ENCODE assay signal across 8 cellular contexts in genomic region chr7:74026406-74027123, GRCh38. TPM values are rescaled to one million over a fixed set of nuclear protein-coding genes. Genes with fewer than 3 reads are reported as not detected.
DNase-seq lines count a peak whose midpoint lies in the region; ATAC-seq and TF ChIP-seq lines count a peak whose summit lies in the region.

No MANE protein-coding gene starts in this region.

- H3K9me3 ChIP-seq in parathyroid adenoma (ENCODE audit: control insufficient read depth, low read length) = no peaks in the 10 kb centered on the region
- H3K9me3 ChIP-seq in thyroid gland = no peaks in the 10 kb centered on the region

- H3K4me3 Mint-ChIP-seq in activated naive CD4-positive, alpha-beta T cell treated with anti-CD3 and anti-CD28 coated beads, Interleukin-2, amount 10 ng/mL, durations not matched to agents 7 days and 5 days = no peak overlapping the region

- no peak overlapping the region for H3K9ac ChIP-seq in parathyroid adenoma

- no peaks in the 10 kb centered on the region for H3K9me3 Mint-ChIP-seq in activated naive CD4-positive, alpha-beta T cell treated with anti-CD3 and anti-CD28 coated beads, Interleukin-2, amount 10 ng/mL, durations not matched to agents 7 days and 5 days

- H3K27me3 Mint-ChIP-seq in activated naive CD4-positive, alpha-beta T cell treated with anti-CD3 and anti-CD28 coated beads, Interleukin-2, amount 10 ng/mL, durations not matched to agents 7 days and 5 days = peaks cover 80% of the 10 kb centered on the region

- H3K4me1 Mint-ChIP-seq in activated naive CD4-positive, alpha-beta T cell treated with anti-CD3 and anti-CD28 coated beads, Interleukin-2, amount 10 ng/mL, durations not matched to agents 7 days and 5 days = peaks cover 3% of the 10 kb centered on the region

- H3K27ac Mint-ChIP-seq in activated naive CD4-positive, alpha-beta T cell treated with anti-CD3 and anti-CD28 coated beads, Interleukin-2, amount 10 ng/mL, durations not matched to agents 7 days and 5 days = no peak overlapping the region

- 19% methylated on average over 13 to 14 of the region's 14 CpGs for WGBS in thyroid gland, 2 donors

- H3K36me3 ChIP-seq in parathyroid adenoma (ENCODE audit: control insufficient read depth, insufficient read depth, low read length) (no peaks in the 10 kb centered on the region), thyroid gland (no peaks in the 10 kb centered on the region)

- TF ChIP-seq CTCF in HL-60 (IDR thresholded peaks at IDR 0.05; ENCODE audit: insufficient read depth, low read length) (peak; percentile 82), parathyroid adenoma (IDR thresholded peaks at IDR 0.05) (peak; percentile 91), thyroid gland (IDR thresholded peaks at IDR 0.05) (peak; percentile 77 to 98 (median 82))

- H3K27ac ChIP-seq in HL-60 (replicated peaks) (no peak overlapping the region), parathyroid adenoma (no peak overlapping the region), thyroid gland (peak overlapping the region in 2 of 3 donors; percentile 50 to 68)

- H3K4me1 ChIP-seq in parathyroid adenoma = no peaks in the 10 kb centered on the region
- H3K4me1 ChIP-seq in thyroid gland = peaks cover 11 to 36% of the 10 kb centered on the region in 2 donors

- intact Hi-C loops in thyroid gland (cut with DNase I) = loop anchor here (5.0 kb wide), 1 partner anchor 159 kb away; no protein-coding TSS in a partner anchor

- H3K79me2 ChIP-seq in parathyroid adenoma = no peaks in the 10 kb centered on the region

- CTCF ChIA-PET in activated naive CD4-positive, alpha-beta T cell treated with anti-CD3 and anti-CD28 coated beads, Interleukin-2, amount 10 ng/mL, durations not matched to agents 7 days and 5 days (lab: Charles Lee) = interaction anchor here (0.6 to 2.1 kb wide), 31 partner anchors 9 to 1693 kb away, joined by 3 to 14 read pairs (median 4); no protein-coding TSS in a partner anchor

- no peak for TF ChIP-seq POLR2A in thyroid gland (IDR thresholded peaks at IDR 0.05)

- no peak for ATAC-seq in GM18868 (IDR thresholded peaks at IDR 0.05; ENCODE audit: unreplicated experiment)

- H2AFZ ChIP-seq in parathyroid adenoma = peak overlapping the region; percentile 27

- H3K4me3 ChIP-seq in HL-60 (replicated peaks; ENCODE audit: insufficient read depth, low read length) (no peak overlapping the region), parathyroid adenoma (ENCODE audit: low read depth, low read length) (no peak overlapping the region), thyroid gland (replicated peaks in 1 of 3) (no peak overlapping the region)

- no peaks in the 10 kb centered on the region for H3K36me3 Mint-ChIP-seq in activated naive CD4-positive, alpha-beta T cell treated with anti-CD3 and anti-CD28 coated beads, Interleukin-2, amount 10 ng/mL, durations not matched to agents 7 days and 5 days

- DNase-seq in DMS53 treated with DMSO at 0.1 percent for 48 hours (lab: John Stamatoyannopoulos, UW; ENCODE audit: unreplicated experiment) (peak; percentile 27), HL-60 (ENCODE audit: low read depth in 1 of 2, low spot score in 1 of 2) (peak; percentile 24 to 58), SK-MEL-5 (ENCODE audit: low read depth, low spot score) (peak; percentile 78), glomerular visceral epithelial cell (ENCODE audit: extremely low spot score) (peak; percentile 51), thyroid gland (peak; percentile 76 to 81)
- peak; percentile 74 for DNase-seq in activated naive CD4-positive, alpha-beta T cell treated with anti-CD3 and anti-CD28 coated beads, Interleukin-2, amount 10 ng/mL, durations not matched to agents 7 days and 5 days

- peak overlapping the region; percentile 25 for H3K4me2 ChIP-seq in parathyroid adenoma (ENCODE audit: low read length)

- H3K27me3 ChIP-seq in HL-60 (ENCODE audit: insufficient read depth, poor library complexity, severe bottlenecking) (peaks cover 39% of the 10 kb centered on the region), parathyroid adenoma (ENCODE audit: control insufficient read depth, insufficient read depth, low read length) (no peaks in the 10 kb centered on the region), thyroid gland (no peaks in the 10 kb centered on the region)

- in situ Hi-C loops in SK-MEL-5 (cut with HindIII; ENCODE audit: low pct_unique_long_range_greater_than_20kb, low sequenced_read_pairs) = no loop called here

RNA-seq across cellular contexts. Expression of gene ELN, which starts 1.4 kb away (rescaled TPM):
- total RNA-seq in SK-MEL-5 (2014; rRNA removed; shearing (Covaris generic)) = not detected in 2 replicates
- not detected in 2 replicates for polyA plus RNA-seq in SK-MEL-5 (2015; cell fraction: cytosol; rRNA removed)
- 0.07 TPM in 1 of 2 replicates, not detected in the other for polyA plus RNA-seq in SK-MEL-5 (2015; cell fraction: nucleus; rRNA removed)
- total RNA-seq in thyroid gland = 10 to 100 TPM; 29.0 to 65.7 (median 50.8) TPM

RNA-seq across cellular contexts. Expression of gene LIMK1, which starts 57.0 kb away (rescaled TPM):
- total RNA-seq in SK-MEL-5 (2014; rRNA removed; shearing (Covaris generic)) = 26.4 and 28.8 TPM in 2 replicates
- 65.9 and 84.5 TPM in 2 replicates for polyA plus RNA-seq in SK-MEL-5 (2015; cell fraction: cytosol; rRNA removed)
- 24.6 and 35.7 TPM in 2 replicates for polyA plus RNA-seq in SK-MEL-5 (2015; cell fraction: nucleus; rRNA removed)
- 10 to 100 TPM; 16.7 to 32.8 (median 21.5) TPM for total RNA-seq in thyroid gland

Comparison
In these comparisons a context has a peak if more than half of its experiments do, and no peak if none do; other contexts are left out.
1. DNase-seq: peak in every context shown above with its lines; median percentile 78 in thyroid gland; 78 in SK-MEL-5; 74 in activated naive CD4-positive, alpha-beta T cell treated with anti-CD3 and anti-CD28 coated beads, Interleukin-2, amount 10 ng/mL, durations not matched to agents 7 days and 5 days; 51 in glomerular visceral epithelial cell; 41 in HL-60; 27 in DMS53 treated with DMSO at 0.1 percent for 48 hours.
2. H3K27ac ChIP-seq: peak in thyroid gland (2 of 3); none in HL-60 (single experiment) and parathyroid adenoma (single experiment).
3. RNA of gene ELN, which starts 1.4 kb away (total RNA-seq): 29.0 to 65.7 TPM in thyroid gland; not detected in SK-MEL-5; every median in the first group is over 10 times any median in the second.
4. Peak in every context shown above with its lines, with median percentiles within 50 percentile points of each other: CTCF ChIP-seq.